8 cellular contexts compared by ENCODE assay signal in the genomic region with DNA sequence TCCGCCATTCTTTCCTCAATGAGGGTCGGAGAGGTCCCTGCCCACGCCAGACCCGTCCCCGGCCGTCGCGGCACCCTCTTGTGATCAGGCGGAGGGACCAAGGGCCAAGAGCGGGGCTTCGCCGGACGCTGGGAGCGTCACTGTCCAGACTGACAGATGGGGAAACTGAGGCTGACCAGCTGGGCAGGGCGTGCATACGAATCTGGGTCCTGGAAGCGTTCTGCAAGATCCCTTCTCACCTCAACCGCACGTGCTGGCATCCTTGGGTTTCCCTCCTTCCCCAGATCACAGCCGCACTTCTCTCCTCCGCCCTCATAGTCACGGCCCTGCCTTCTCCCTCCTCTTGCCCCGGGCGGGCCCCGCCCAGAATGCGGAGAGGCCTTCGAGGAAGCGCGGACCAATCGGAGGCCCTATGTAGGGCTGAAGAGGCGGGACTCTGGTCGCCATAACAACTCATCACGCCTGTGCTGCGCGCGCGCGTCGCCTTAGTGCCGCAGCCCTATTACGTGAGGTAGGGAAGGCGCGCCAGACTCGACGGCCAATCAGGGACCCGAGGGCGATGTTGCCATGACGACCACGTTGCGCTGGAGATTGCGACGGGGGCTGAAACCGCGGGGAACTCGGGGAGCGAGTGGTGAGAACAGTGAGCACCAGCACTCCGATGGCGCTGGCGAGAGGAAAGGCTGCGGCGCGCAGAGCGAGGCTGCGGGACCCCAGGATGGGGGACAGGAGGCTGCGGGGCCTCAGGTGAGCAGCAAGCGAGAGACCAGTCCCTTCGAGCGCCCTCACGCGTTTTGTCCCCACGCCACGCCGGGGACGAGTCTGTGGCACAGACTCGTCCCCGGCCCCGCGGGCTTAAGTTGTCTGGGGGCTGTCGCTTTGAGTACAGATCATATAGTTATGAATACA. TPM values are rescaled to one million over a fixed set of nuclear protein-coding genes. Genes with fewer than 3 reads are reported as not detected.
DNase-seq lines count a peak whose midpoint lies in the region; ATAC-seq and TF ChIP-seq lines count a peak whose summit lies in the region.

No MANE protein-coding gene starts in this region.

- H3K27me3 ChIP-seq in osteoblast (ENCODE audit: insufficient read depth, low read length) (peaks cover 5% of the 10 kb centered on the region), thymus (ENCODE audit: control insufficient read depth, insufficient read depth) (peaks cover 17% of the 10 kb centered on the region)

- ATAC-seq in HG02588 (IDR thresholded peaks at IDR 0.05; ENCODE audit: unreplicated experiment) (peak; percentile 96), SK-N-SH treated with all-trans-retinoic acid at 6 μM for 48 hours (peak; percentile 96)

- H2AFZ ChIP-seq in osteoblast (ENCODE audit: low read length): peak overlapping the region; percentile 90

- H3K4me1 ChIP-seq in osteoblast (ENCODE audit: insufficient read depth, low read length) (peaks cover 12% of the 10 kb centered on the region), thymus (ENCODE audit: control insufficient read depth, insufficient read depth, low read length) (peaks cover 11% of the 10 kb centered on the region)

- intact Hi-C loops in head of caudate nucleus (cut with DNase I): no loop called here

- H3K9me3 Mint-ChIP-seq in activated naive CD8-positive, alpha-beta T cell (ENCODE audit: low read depth): no peaks in the 10 kb centered on the region

- H3K4me3 ChIP-seq in osteoblast (ENCODE audit: insufficient read depth, low read length) (peak overlapping the region; percentile 76), thymus (ENCODE audit: low read length) (peak overlapping the region; percentile 60)

- H3K4me3 Mint-ChIP-seq in activated naive CD8-positive, alpha-beta T cell: peak overlapping the region; percentile 89

- H3K4me2 ChIP-seq in osteoblast (ENCODE audit: insufficient read depth, low read length): peak overlapping the region; percentile 84

- H3K36me3 ChIP-seq in osteoblast (ENCODE audit: insufficient read depth, low read length): no peaks in the 10 kb centered on the region
- H3K36me3 ChIP-seq in thymus (ENCODE audit: control insufficient read depth, insufficient read depth): no peaks in the 10 kb centered on the region

- 5% methylated on average over 79 of the region's 79 CpGs for WGBS in thymus

- H4K20me1 ChIP-seq in osteoblast (ENCODE audit: insufficient read depth, low read length): no peaks in the 10 kb centered on the region

- H3K36me3 Mint-ChIP-seq in activated naive CD8-positive, alpha-beta T cell: no peaks in the 10 kb centered on the region

- TF ChIP-seq POLR2A in GM10847 (IDR thresholded peaks at IDR 0.05; ENCODE audit: extremely low read depth, insufficient read length): peak; percentile 80

- peaks cover 13% of the 10 kb centered on the region for H3K4me1 Mint-ChIP-seq in activated naive CD8-positive, alpha-beta T cell (ENCODE audit: low read depth)

- no peaks in the 10 kb centered on the region for H3K79me2 ChIP-seq in osteoblast (ENCODE audit: insufficient read depth, low read length)

- peak overlapping the region; percentile 68 for H3K27ac Mint-ChIP-seq in activated naive CD8-positive, alpha-beta T cell

- no peak for TF ChIP-seq CTCF in osteoblast (IDR thresholded peaks at IDR 0.05; ENCODE audit: extremely low read depth, low read depth, low read length)

- H3K27me3 Mint-ChIP-seq in activated naive CD8-positive, alpha-beta T cell: no peaks in the 10 kb centered on the region

- H3K9me3 ChIP-seq in osteoblast (ENCODE audit: low read depth, low read length) (no peaks in the 10 kb centered on the region), thymus (ENCODE audit: control insufficient read depth) (no peaks in the 10 kb centered on the region)

- DNase-seq in NCI-H1092 treated with DMSO at 0.1 percent for 48 hours (lab: John Stamatoyannopoulos, UW) (peak; percentile 95), head of caudate nucleus (peak; percentile 98 to 100 (median 99)), osteoblast (ENCODE audit: insufficient read length, low spot score, missing footprints) (peak; percentile 100)

- H3K27ac ChIP-seq in osteoblast (ENCODE audit: low read depth, low read length) (peak overlapping the region; percentile 55), thymus (ENCODE audit: low read depth) (peak overlapping the region; percentile 87)

TF ChIP-seq in SK-N-SH treated with all-trans-retinoic acid at 6 μM for 48 hours, 23 proteins besides CTCF, POLR2A, EP300 and RAD21:
- no peak for TF ChIP-seq ZFP3 (CRISPR knock-in tag; IDR thresholded peaks at IDR 0.05)

RNA-seq across cellular contexts. Expression of a gene that starts 5.7 kb away (rescaled TPM):
- not detected in 2 replicates for total RNA-seq in osteoblast
- not detected for polyA plus RNA-seq in thymus

RNA-seq across cellular contexts. Expression of a gene that starts 7.3 kb away (rescaled TPM):
- 20.6 and 25.7 TPM in 2 replicates for total RNA-seq in osteoblast
- 5.2 TPM for polyA plus RNA-seq in thymus

RNA-seq across cellular contexts. Expression of a gene that starts 14.1 kb away (rescaled TPM):
- total RNA-seq in osteoblast: 1,166 and 1,239 TPM in 2 replicates
- 942 TPM for polyA plus RNA-seq in thymus

RNA-seq across cellular contexts. Expression of a gene that starts 20.3 kb away (rescaled TPM):
- total RNA-seq in osteoblast: 4.4 and 4.7 TPM in 2 replicates
- polyA plus RNA-seq in thymus: 2.9 TPM

RNA-seq across cellular contexts. Expression of a gene that starts 38.6 kb away (rescaled TPM):
- total RNA-seq in osteoblast: 1.2 and 1.4 TPM in 2 replicates
- polyA plus RNA-seq in thymus: 1.3 TPM

Comparison
In these comparisons a context has a peak if more than half of its experiments do, and no peak if none do; other contexts are left out.
1. Peak in every context shown above with its lines: DNase-seq, ATAC-seq, H3K4me3 ChIP-seq and H3K27ac ChIP-seq.